9 cellular contexts compared by ENCODE assay signal in the genomic region with DNA sequence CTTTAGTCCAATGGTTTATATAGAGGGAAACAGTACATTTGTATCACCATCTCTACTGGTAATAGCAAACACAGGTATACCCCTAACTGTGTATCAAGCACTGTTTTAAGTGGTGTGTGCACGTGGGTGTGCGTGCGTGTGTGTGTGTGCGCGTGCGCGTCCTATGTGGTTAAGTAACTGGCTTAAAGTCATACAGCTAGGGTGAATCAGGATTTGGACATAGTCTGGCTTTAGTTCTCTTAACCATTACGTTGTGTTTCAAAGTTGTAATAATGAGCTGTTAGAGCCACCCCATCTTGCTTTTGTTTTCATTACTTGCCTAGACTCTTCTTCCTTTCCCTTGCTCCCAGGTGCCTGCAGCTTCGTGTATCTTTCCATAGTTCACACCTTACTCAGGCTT. TPM values are rescaled to one million over a fixed set of nuclear protein-coding genes. Genes with fewer than 3 reads are reported as not detected.
DNase-seq lines count a peak whose midpoint lies in the region; ATAC-seq, FAIRE-seq and TF ChIP-seq lines count a peak whose summit lies in the region.
"Had no signal": no experiment of that assay in that cellular context is flagged by ENCODE, and none has a peak within 500 bp of the region (broad histone marks: within the 10 kb centered on the region; RNA-seq: fewer than 3 reads in every experiment).

No MANE protein-coding gene starts in this region.

- in situ Hi-C loops in transverse colon (cut with MboI; ENCODE audit: low pct_ligation_motif_present in 1 of 4, low pct_unique_long_range_greater_than_20kb in 1 of 4, low sequenced_read_pairs in 3 of 4) = loop anchor here in 1 of 4 donors (25.0 kb wide), 1 partner anchor 90 kb away; a partner anchor contains a TSS

- H3K27me3 ChIP-seq in transverse colon = no peaks in the 10 kb centered on the region
- H3K27me3 ChIP-seq in pancreas = no peaks in the 10 kb centered on the region

- intact Hi-C loops in dendritic cell treated with granulocyte-macrophage colony-stimulating factor and Interleukin-4, amounts not matched to agents 40 ng/mL and 50 ng/mL, for 4 days (cut with micrococcal nuclease) = no loop called here
- intact Hi-C loops in transverse colon (cut with DNase I; ENCODE audit: low total_unique reads) (no loop called here), pancreas (cut with DNase I) (no loop called here)

- H3K27me3 Mint-ChIP-seq in dendritic cell treated with granulocyte-macrophage colony-stimulating factor and Interleukin-4, amounts not matched to agents 40 ng/mL and 50 ng/mL, for 4 days = no peaks in the 10 kb centered on the region

- H3K4me3 ChIP-seq in transverse colon (no peak overlapping the region), pancreas (no peak overlapping the region)

- no peaks in the 10 kb centered on the region for H3K9me3 Mint-ChIP-seq in dendritic cell treated with granulocyte-macrophage colony-stimulating factor and Interleukin-4, amounts not matched to agents 40 ng/mL and 50 ng/mL, for 4 days

- peaks cover 35% of the 10 kb centered on the region for H3K4me1 Mint-ChIP-seq in dendritic cell treated with granulocyte-macrophage colony-stimulating factor and Interleukin-4, amounts not matched to agents 40 ng/mL and 50 ng/mL, for 4 days (ENCODE audit: low read depth)

- no peak for FAIRE-seq in pancreas (lab: Jason Lieb, UNC)
- FAIRE-seq: H1 had no signal

- no peaks in the 10 kb centered on the region for H3K9me3 ChIP-seq in transverse colon
- no peaks in the 10 kb centered on the region for H3K9me3 ChIP-seq in pancreas

- H3K27ac Mint-ChIP-seq in dendritic cell treated with granulocyte-macrophage colony-stimulating factor and Interleukin-4, amounts not matched to agents 40 ng/mL and 50 ng/mL, for 4 days = peak overlapping the region; percentile 32

- no peak for TF ChIP-seq EP300 in transverse colon (IDR thresholded peaks at IDR 0.05; ENCODE audit: low read depth)

- peaks cover 14 to 56% (median 36%) of the 10 kb centered on the region in 4 donors for H3K4me1 ChIP-seq in transverse colon
- H3K4me1 ChIP-seq in pancreas = peaks cover 14 to 29% (median 20%) of the 10 kb centered on the region in 3 donors

- TF ChIP-seq POLR2A in transverse colon (IDR thresholded peaks at IDR 0.05) = no peak

- TF ChIP-seq CTCF in transverse colon (IDR thresholded peaks at IDR 0.05) (no peak), pancreas (IDR thresholded peaks at IDR 0.05) (no peak)

- H3K4me3 Mint-ChIP-seq in dendritic cell treated with granulocyte-macrophage colony-stimulating factor and Interleukin-4, amounts not matched to agents 40 ng/mL and 50 ng/mL, for 4 days = peak overlapping the region; percentile 40

- 57 to 82% methylated on average over 8 to 9 of the region's 9 CpGs for WGBS in transverse colon (ENCODE audit: low coverage in 1 of 2), 2 donors
- 81 to 82% methylated on average over 9 of the region's 9 CpGs for WGBS in pancreas, 2 donors

- peak; percentile 14 for DNase-seq in GOT3 (lab: John Stamatoyannopoulos, UW)
- peak; percentile 78 for DNase-seq in RPMI7951 (ENCODE audit: low read depth)
- peak; percentile 15 for DNase-seq in renal cortical epithelial cell (ENCODE audit: low read depth)
- DNase-seq in transverse colon = no peak
- no peak for DNase-seq in pancreas

- ATAC-seq in HG03432 (IDR thresholded peaks at IDR 0.05; ENCODE audit: unreplicated experiment) (no peak), GM18867 (IDR thresholded peaks at IDR 0.05; ENCODE audit: unreplicated experiment) (no peak), pancreas (no peak)

- H3K27ac ChIP-seq in transverse colon (no peak overlapping the region), pancreas (no peak overlapping the region)

- no peaks in the 10 kb centered on the region for H3K36me3 ChIP-seq in transverse colon
- H3K36me3 ChIP-seq in pancreas = no peaks in the 10 kb centered on the region

- peaks cover 19% of the 10 kb centered on the region for H3K36me3 Mint-ChIP-seq in dendritic cell treated with granulocyte-macrophage colony-stimulating factor and Interleukin-4, amounts not matched to agents 40 ng/mL and 50 ng/mL, for 4 days (ENCODE audit: low read depth)

RNA-seq across cellular contexts. Expression of a gene that starts 2.1 kb away (rescaled TPM):
- total RNA-seq in RPMI7951 (2014; rRNA removed; shearing (Covaris generic)) = 110 and 121 TPM in 2 replicates
- total RNA-seq in renal cortical epithelial cell = 123 and 195 TPM in 2 replicates
- 100 to 1,000 TPM in 2 of 4 donors, 10 to 100 TPM in 2; 53.1 to 182 (median 133) TPM for total RNA-seq in transverse colon
- 10 to 100 TPM; 45.8 to 76.8 (median 60.2) TPM for total RNA-seq in pancreas
- 10 to 100 TPM; 36.3 to 75.1 TPM for polyA plus RNA-seq in pancreas

RNA-seq across cellular contexts. Expression of a gene that starts 2.4 kb away (rescaled TPM):
- 148 and 164 TPM in 2 replicates for total RNA-seq in RPMI7951 (2014; rRNA removed; shearing (Covaris generic))
- total RNA-seq in renal cortical epithelial cell (150 and 169 TPM in 2 replicates), transverse colon (100 to 1,000 TPM in 2 of 4 donors, 10 to 100 TPM in 2; 92.8 to 233 (median 142) TPM), pancreas (10 to 100 TPM; 58.7 to 89.6 (median 69.2) TPM)
- 10 to 100 TPM; 32.1 to 64.8 TPM for polyA plus RNA-seq in pancreas

Comparison
In these comparisons a context has a peak if more than half of its experiments do, and no peak if none do; other contexts are left out.
1. DNase-seq: peak in GOT3 (single experiment), RPMI7951 (single experiment) and renal cortical epithelial cell (single experiment); none in transverse colon (single experiment) and pancreas (0 of 6).